13 cellular contexts compared by ENCODE assay signal in the genomic region with DNA sequence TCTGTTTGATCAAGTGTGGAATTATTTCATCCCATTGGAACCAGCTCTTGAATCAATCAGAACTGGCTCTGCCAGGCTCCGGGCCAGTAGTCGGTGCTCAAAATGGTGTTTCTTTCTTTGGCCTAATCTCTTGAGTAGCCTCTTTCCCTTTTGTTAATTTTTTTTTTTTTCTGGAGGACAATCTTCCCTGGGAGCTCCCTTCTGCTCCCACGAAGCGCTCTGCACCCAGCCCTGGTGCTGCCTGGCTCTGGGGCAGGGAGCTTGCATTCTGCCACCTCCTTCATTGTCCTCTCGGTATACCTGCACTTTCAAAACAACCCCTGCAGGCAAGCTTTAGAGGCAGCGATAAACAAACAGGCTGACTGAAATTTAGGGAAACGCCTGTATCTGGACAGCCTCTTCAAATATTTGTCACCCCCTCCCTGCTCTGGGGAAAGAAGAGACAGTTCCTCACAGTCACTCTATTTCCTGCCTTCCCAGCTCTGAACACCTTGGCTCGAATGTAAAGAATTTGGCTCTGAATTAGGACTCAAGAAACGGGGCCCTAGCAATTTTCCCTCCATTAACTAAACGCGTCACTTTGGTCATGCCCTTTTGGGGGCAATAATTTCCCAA. TPM values are rescaled to one million over a fixed set of nuclear protein-coding genes. Genes with fewer than 3 reads are reported as not detected.
A peak's percentile ranks its signal among the peaks of the same experiment; 100 is the strongest.
DNase-seq lines count a peak whose midpoint lies in the region; ATAC-seq and TF ChIP-seq lines count a peak whose summit lies in the region.
"Had no signal": no experiment of that assay in that cellular context is flagged by ENCODE, and none has a peak within 500 bp of the region (broad histone marks: within the 10 kb centered on the region; RNA-seq: fewer than 3 reads in every experiment).

No MANE protein-coding gene starts in this region.

- POLR2A ChIA-PET in PC-3 (lab: Charles Lee; ENCODE audit: unreplicated experiment): interaction anchor here (0.6 to 1.0 kb wide), 6 partner anchors 35 to 1008 kb away, joined by 3 to 5 read pairs (median 4); no protein-coding TSS in a partner anchor

- BruUV-seq in PC-3 (replicated peaks; lab: Mats Ljungman, UMichigan): TSS peak; percentile 49

- H3K36me3 ChIP-seq in PC-3 (ENCODE audit: low read depth, low read length) (no peaks in the 10 kb centered on the region; the same call in 1 of the 2 replicates), smooth muscle cell (ENCODE audit: low read depth) (no peaks in the 10 kb centered on the region)

- no peaks in the 10 kb centered on the region for H3K9me3 ChIP-seq in PC-3 (ENCODE audit: low read length)
- peaks cover 2% of the 10 kb centered on the region for H3K9me3 ChIP-seq in iPS-18c (ENCODE audit: control insufficient read depth, insufficient read depth, low read length)
- no peaks in the 10 kb centered on the region for H3K9me3 ChIP-seq in smooth muscle cell (replicated peaks; ENCODE audit: low read depth)

- DNase-seq in DMS153 treated with DMSO at 0.1 percent for 48 hours (lab: John Stamatoyannopoulos, UW; ENCODE audit: unreplicated experiment) (peak; percentile 1), DMS153 (lab: John Stamatoyannopoulos, UW) (no peak), PC-3 (peak; percentile 84), smooth muscle cell (lab: John Stamatoyannopoulos, UW; ENCODE audit: unreplicated experiment) (no peak), nucleus accumbens (lab: John Stamatoyannopoulos, UW) (no peak)
- DNase-seq: 8988T; amniotic stem cell; CD4-positive, CD25-positive, alpha-beta regulatory T cell; GF-D8; OCI-M1 had no signal

- peak overlapping the region; percentile 82 for H3K4me2 ChIP-seq in PC-3 (ENCODE audit: low read length)
- H3K4me2 ChIP-seq in smooth muscle cell: no peak overlapping the region

- intact Hi-C loops in PC-3 (cut with micrococcal nuclease): loop anchor here (1.0 to 10.0 kb wide), 3 partner anchors 181 to 333 kb away; a partner anchor contains a TSS

- peaks cover 68% of the 10 kb centered on the region for H3K4me1 ChIP-seq in PC-3 (ENCODE audit: insufficient read depth, low read length)
- H3K4me1 ChIP-seq in smooth muscle cell (ENCODE audit: low read depth): peaks cover 14% of the 10 kb centered on the region

- no peaks in the 10 kb centered on the region for H3K27me3 ChIP-seq in PC-3 (ENCODE audit: low read length)
- H3K27me3 ChIP-seq in smooth muscle cell (ENCODE audit: low read depth): peaks cover 4% of the 10 kb centered on the region

- TF ChIP-seq CTCF in PC-3 (conservative IDR thresholded peaks at IDR 0.05; ENCODE audit: low read depth, low read length): no peak
- no peak for TF ChIP-seq CTCF in smooth muscle cell (IDR thresholded peaks at IDR 0.05; ENCODE audit: borderline replicate concordance, insufficient read depth, poor library complexity, severe bottlenecking)

- H4K20me1 ChIP-seq in PC-3 (ENCODE audit: low read length): peaks cover 8% of the 10 kb centered on the region; the same call in 1 of the 2 replicates
- no peaks in the 10 kb centered on the region for H4K20me1 ChIP-seq in smooth muscle cell (ENCODE audit: low read depth)

- H3K4me3 ChIP-seq in PC-3 (ENCODE audit: low read length) (peak overlapping the region; percentile 65), iPS-18c (ENCODE audit: insufficient read depth, low read depth, low read length) (peak overlapping the region; percentile 63; the same call in 1 of the 2 replicates), smooth muscle cell (no peak overlapping the region)

- H3K9ac ChIP-seq in PC-3 (ENCODE audit: low read length) (peak overlapping the region; percentile 100), smooth muscle cell (ENCODE audit: low read depth) (no peak overlapping the region)

- H3K27ac ChIP-seq in PC-3 (ENCODE audit: low read length): peak overlapping the region; percentile 98
- no peak overlapping the region for H3K27ac ChIP-seq in smooth muscle cell (ENCODE audit: low read depth)

- CTCF ChIA-PET in PC-3 (lab: Charles Lee): interaction anchor here (0.7 to 1.0 kb wide), 3 partner anchors 102 to 247 kb away, joined by 3 read pairs; no protein-coding TSS in a partner anchor

- H2AFZ ChIP-seq in PC-3 (ENCODE audit: low read length): peak overlapping the region; percentile 37; the same call in 1 of the 2 replicates
- peak overlapping the region; percentile 17 for H2AFZ ChIP-seq in smooth muscle cell (ENCODE audit: low read depth)

- H3K79me2 ChIP-seq in PC-3 (ENCODE audit: low read length) (peaks cover 35% of the 10 kb centered on the region), smooth muscle cell (ENCODE audit: low read depth) (no peaks in the 10 kb centered on the region)

- H3K9me2 ChIP-seq in PC-3 (replicated peaks; ENCODE audit: low read length): no peaks in the 10 kb centered on the region

- ATAC-seq in PC-3: peak; percentile 41
- no peak for ATAC-seq in esophagus mucosa
- no peak for ATAC-seq in GM21576 (IDR thresholded peaks at IDR 0.05; ENCODE audit: unreplicated experiment)

- 63% methylated on average over 11 of the region's 11 CpGs for WGBS in smooth muscle cell (ENCODE audit: low lambda C conversion rate)

- H3F3A ChIP-seq in PC-3 (ENCODE audit: low read length, unreplicated experiment) (peaks cover 18% of the 10 kb centered on the region), smooth muscle cell (ENCODE audit: low read depth) (no peaks in the 10 kb centered on the region)

RNA-seq across cellular contexts. Expression of a gene that starts 1.1 kb away (rescaled TPM):
- 29.0 and 39.3 TPM in 2 replicates for total RNA-seq in PC-3 (2014; rRNA removed)
- total RNA-seq in smooth muscle cell: 4.1 and 6.5 TPM in 2 replicates
- polyA plus RNA-seq in smooth muscle cell: 2.5 and 7.6 TPM in 2 replicates
- total RNA-seq in esophagus mucosa: 121 TPM
- total RNA-seq: CD4-positive, CD25-positive, alpha-beta regulatory T cell had no signal
- polyA plus RNA-seq: CD4-positive, CD25-positive, alpha-beta regulatory T cell had no signal

Comparison
In these comparisons a context has a peak if more than half of its experiments do, and no peak if none do; other contexts are left out.
1. DNase-seq: peak in DMS153 treated with DMSO at 0.1 percent for 48 hours (single experiment) and PC-3 (single experiment); none in DMS153 (single experiment), smooth muscle cell (single experiment) and nucleus accumbens (0 of 56).